In genomic region chr15:48406240-48406891, GRCh38 we compare ENCODE assay signal across 26 cellular contexts.
DNase-seq lines count a peak whose midpoint lies in the region; ATAC-seq and TF ChIP-seq lines count a peak whose summit lies in the region.
"Had no signal": no experiment of that assay in that cellular context is flagged by ENCODE, and none has a peak within 500 bp of the region (broad histone marks: within the 10 kb centered on the region; RNA-seq: fewer than 3 reads in every experiment).

No MANE protein-coding gene starts in this region.

- peak overlapping the region; percentile 3 for H3K27ac ChIP-seq in stomach smooth muscle (ENCODE audit: low read length)
- H3K27ac ChIP-seq: body of pancreas, HL-60, thoracic aorta had no signal

- H3K4me1 ChIP-seq in stomach smooth muscle (ENCODE audit: control insufficient read depth, insufficient read depth, low read length) = no peaks in the 10 kb centered on the region
- H3K4me1 ChIP-seq: body of pancreas had no signal

- H3K36me3 ChIP-seq in stomach smooth muscle (ENCODE audit: control insufficient read depth in 2 of 2, insufficient read depth in 2 of 2, low read length in 2 of 2) = peaks cover 3 to 6% of the 10 kb centered on the region in 2 donors
- H3K36me3 ChIP-seq: adrenal gland had no signal

- H3K27me3 Mint-ChIP-seq in HFFc6 (ENCODE audit: insufficient read depth) = peaks cover 41% of the 10 kb centered on the region
- H3K27me3 Mint-ChIP-seq in chondrocyte (ENCODE audit: low read depth) = no peaks in the 10 kb centered on the region
- no peaks in the 10 kb centered on the region for H3K27me3 Mint-ChIP-seq in neural crest cell (ENCODE audit: low read depth)
- H3K27me3 Mint-ChIP-seq: CD4-positive, alpha-beta T cell had no signal

- H3K9me3 Mint-ChIP-seq in HFFc6 (no peaks in the 10 kb centered on the region), chondrocyte (ENCODE audit: low read depth) (no peaks in the 10 kb centered on the region), neural crest cell (no peaks in the 10 kb centered on the region)
- H3K9me3 Mint-ChIP-seq: activated T-cell treated with anti-CD3 and anti-CD28 coated beads, Interleukin-2, amount 50 U/mL, for 72 hours; CD4-positive, alpha-beta T cell had no signal

- peaks cover 57% of the 10 kb centered on the region for H3K36me3 Mint-ChIP-seq in HFFc6 (ENCODE audit: low read depth)
- peaks cover 39% of the 10 kb centered on the region for H3K36me3 Mint-ChIP-seq in chondrocyte (ENCODE audit: low read depth)
- peaks cover 3% of the 10 kb centered on the region for H3K36me3 Mint-ChIP-seq in neural crest cell (ENCODE audit: low read depth)

- H3K9ac ChIP-seq in stomach smooth muscle (ENCODE audit: low read length in 2 of 2) = no peak overlapping the region

- TF ChIP-seq CTCF in HFFc6 (IDR thresholded peaks at IDR 0.05) (no peak), chondrocyte (IDR thresholded peaks at IDR 0.05) (no peak), neural crest cell (conservative IDR thresholded peaks at IDR 0.05) (no peak), omental fat pad (IDR thresholded peaks at IDR 0.05) (no peak)

- no peaks in the 10 kb centered on the region for H3K27me3 ChIP-seq in stomach smooth muscle (ENCODE audit: control insufficient read depth in 1 of 2, insufficient read depth in 2 of 2, low read length in 2 of 2)
- H3K27me3 ChIP-seq: adrenal gland, body of pancreas, dorsolateral prefrontal cortex had no signal

- H3K4me3 Mint-ChIP-seq in HFFc6 (peak overlapping the region; percentile 32; the same call in 1 of the 2 replicates), chondrocyte (ENCODE audit: unreplicated experiment) (no peak overlapping the region), neural crest cell (no peak overlapping the region)
- H3K4me3 Mint-ChIP-seq: activated T-cell treated with anti-CD3 and anti-CD28 coated beads, Interleukin-2, amount 50 U/mL, for 72 hours; CD4-positive, alpha-beta T cell had no signal

- H3K27ac Mint-ChIP-seq in HFFc6 = peak overlapping the region; percentile 72
- H3K27ac Mint-ChIP-seq in chondrocyte (ENCODE audit: unreplicated experiment) = peak overlapping the region; percentile 74
- peak overlapping the region; percentile 25 for H3K27ac Mint-ChIP-seq in neural crest cell (ENCODE audit: unreplicated experiment)
- H3K27ac Mint-ChIP-seq: activated T-cell treated with anti-CD3 and anti-CD28 coated beads, Interleukin-2, amount 50 U/mL, for 72 hours; CD4-positive, alpha-beta T cell had no signal

- ATAC-seq in omental fat pad (ENCODE audit: low FRiP score) = no peak
- ATAC-seq: activated CD4-positive, CD25-positive, alpha-beta regulatory T cell treated with anti-CD3 and anti-CD28 coated beads, Interleukin-2, amount 50 U/mL, for 24 hours; activated T-cell treated with anti-CD3 and anti-CD28 coated beads, Interleukin-2, amount 50 U/mL, for 72 hours; body of pancreas; Panc1 had no signal

- DNase-seq in HFFc6 (no peak), chondrocyte (ENCODE audit: low spot score) (no peak), neural crest cell (ENCODE audit: low read depth, low spot score) (no peak), omental fat pad (ENCODE audit: low spot score) (no peak), NCI-H187 (lab: John Stamatoyannopoulos, UW) (no peak), NCI-H2227 (lab: John Stamatoyannopoulos, UW; ENCODE audit: unreplicated experiment) (no peak)
- no peak for DNase-seq in stimulated activated CD4-positive, alpha-beta T cell treated with anti-CD3 and anti-CD28 coated beads, Interleukin-1b, Interleukin-23, amount 100 ng/mL, for 48 hours
- DNase-seq: activated CD4-positive, alpha-beta T cell treated with anti-CD3 and anti-CD28 coated beads, Interleukin-2, amount 50 U/mL, for 4 hours; activated naive CD4-positive, alpha-beta T cell treated with Interleukin-2 at 50 U/mL for 16 hours; activated T-cell treated with anti-CD3 and anti-CD28 coated beads, Interleukin-2, amount 50 U/mL, for 72 hours; body of pancreas; CD4-positive, alpha-beta T cell; dorsolateral prefrontal cortex; hippocampal formation; NCI-H1417; NCI-H446; NCI-H748 treated with DMSO at 0.1 percent for 48 hours; SIG-M5; small intestine; stimulated activated naive CD4-positive, alpha-beta T cell treated with Interleukin-2 at 50 U/mL for 16 hours had no signal

- peaks cover 43% of the 10 kb centered on the region for H3K4me1 Mint-ChIP-seq in HFFc6 (ENCODE audit: low read depth)
- H3K4me1 Mint-ChIP-seq in chondrocyte (ENCODE audit: low read depth) = peaks cover 61% of the 10 kb centered on the region
- H3K4me1 Mint-ChIP-seq in neural crest cell = peaks cover 13% of the 10 kb centered on the region

- no peak overlapping the region for H3K4me3 ChIP-seq in stomach smooth muscle (ENCODE audit: low read length in 2 of 2)
- H3K4me3 ChIP-seq: adrenal gland, body of pancreas, dorsolateral prefrontal cortex, thoracic aorta had no signal

- no peaks in the 10 kb centered on the region for H3K9me3 ChIP-seq in stomach smooth muscle (ENCODE audit: control insufficient read depth in 2 of 2, low read length in 2 of 2)
- H3K9me3 ChIP-seq: adrenal gland, body of pancreas, thoracic aorta had no signal
